8 cellular contexts compared by ENCODE assay signal in the genomic region with DNA sequence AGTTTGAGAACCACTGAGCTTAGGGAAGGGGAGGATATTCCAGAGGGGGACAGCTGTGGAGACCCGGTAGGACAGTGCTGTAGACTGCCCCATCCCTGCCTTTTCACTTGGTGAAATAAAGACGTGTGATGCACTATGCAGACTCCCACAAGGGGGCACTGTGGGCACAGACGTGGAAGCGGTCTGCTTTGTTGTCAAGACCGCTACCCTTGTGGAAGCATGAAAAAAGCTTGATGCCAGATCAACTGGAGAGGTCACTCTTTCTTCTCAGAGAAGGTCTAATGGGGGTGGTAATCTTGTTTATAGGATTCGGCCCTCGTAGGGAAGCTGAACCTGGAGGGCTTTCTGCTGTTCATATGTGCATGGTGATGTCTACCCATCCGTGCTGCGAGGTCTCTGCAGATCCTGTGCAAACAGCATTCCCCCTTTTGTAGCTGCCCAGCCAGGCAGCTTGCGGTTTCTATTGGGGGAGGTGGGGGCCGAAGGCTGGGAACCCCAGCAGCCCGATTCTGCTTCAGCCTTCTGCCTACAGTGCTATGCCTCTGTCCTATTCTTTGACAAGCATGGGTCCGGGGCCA. TPM values are rescaled to one million over a fixed set of nuclear protein-coding genes. Genes with fewer than 3 reads are reported as not detected.
DNase-seq lines count a peak whose midpoint lies in the region; ATAC-seq and TF ChIP-seq lines count a peak whose summit lies in the region.

No MANE protein-coding gene starts in this region.

- DNase-seq in GM06990 (ENCODE audit: extremely low read depth, insufficient read length) (no peak), NCI-H345 (lab: John Stamatoyannopoulos, UW) (peak; percentile 77), cerebellar cortex (ENCODE audit: low spot score) (peak; percentile 95), left lobe of liver (ENCODE audit: low spot score) (peak; percentile 81)
- DNase-seq in activated CD4-positive, alpha-beta T cell treated with anti-CD3 and anti-CD28 coated beads for 24 hours (ENCODE audit: low read depth in 2 of 2), result peak; percentile 67 to 87
- DNase-seq in stimulated activated CD4-positive, alpha-beta T cell treated with anti-CD3 and anti-CD28 coated beads, Interleukin-4, amount 100 ng/mL, for 4 hours, result peak; percentile 70 to 82

- H3K4me3 ChIP-seq in GM06990 (replicated peaks; ENCODE audit: low read depth, low read length), result no peak overlapping the region

- peak; percentile 88 for TF ChIP-seq CTCF in GM06990 (IDR thresholded peaks at IDR 0.05; ENCODE audit: insufficient read depth, low read length, poor library complexity, severe bottlenecking)

- H3K36me3 ChIP-seq in GM06990 (ENCODE audit: control insufficient read depth, insufficient read depth, low read length), result 0 out of 2 replicates have a peak, but pooled peaks cover under 1% of the 10 kb centered on the region

- no peaks in the 10 kb centered on the region for H3K27me3 ChIP-seq in GM06990 (replicated peaks; ENCODE audit: control insufficient read depth, insufficient read depth, low read length)

- TF ChIP-seq POLR2A in GM18505 (IDR thresholded peaks at IDR 0.05; ENCODE audit: borderline replicate concordance, extremely low read depth, insufficient read depth, insufficient read length), result no peak

- ATAC-seq in HG02981 (IDR thresholded peaks at IDR 0.05; ENCODE audit: unreplicated experiment) (peak; percentile 65), left lobe of liver (peak; percentile 92), GM18505 (IDR thresholded peaks at IDR 0.05; ENCODE audit: unreplicated experiment) (no peak)

RNA-seq across cellular contexts. Expression of gene RPS24, which starts 13.7 kb away (rescaled TPM):
- 398 TPM for total RNA-seq in left lobe of liver

RNA-seq across cellular contexts. Expression of gene POLR3A, which starts 18.1 kb away (rescaled TPM):
- 5.6 TPM for total RNA-seq in left lobe of liver
